Comparison of ENCODE assay signal across 9 cellular contexts in the genomic region with DNA sequence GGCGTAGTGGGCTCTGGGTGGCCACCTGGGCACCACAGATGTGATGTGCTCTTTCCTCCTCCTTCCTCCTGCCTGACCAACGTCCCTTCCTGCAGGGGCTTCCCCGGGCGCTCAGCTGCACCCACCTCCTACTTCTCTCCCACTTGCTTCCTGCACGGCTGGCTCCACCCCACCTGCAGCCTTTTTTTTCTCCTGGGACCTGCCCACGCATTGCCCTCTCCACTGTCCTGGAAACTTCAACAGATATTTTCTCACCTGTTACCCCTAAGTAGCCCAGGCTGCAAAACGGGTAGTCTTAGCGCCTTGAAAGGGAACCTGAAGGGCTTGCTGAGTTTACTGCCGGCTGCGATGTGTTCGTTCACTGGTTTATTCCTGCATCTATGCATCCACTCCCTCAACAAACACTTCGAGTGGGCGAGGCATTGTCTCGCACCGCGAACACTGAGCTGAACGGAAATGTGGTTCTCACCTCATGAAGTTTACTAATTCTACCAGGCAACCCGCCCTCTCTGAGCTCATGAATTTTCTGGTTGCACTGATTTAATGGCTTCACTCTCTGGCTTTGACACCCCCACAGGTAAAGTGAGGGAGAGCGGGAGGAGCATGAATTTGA. TPM values are rescaled to one million over a fixed set of nuclear protein-coding genes. Genes with fewer than 3 reads are reported as not detected.
DNase-seq lines count a peak whose midpoint lies in the region; ATAC-seq, FAIRE-seq and TF ChIP-seq lines count a peak whose summit lies in the region.
"Had no signal": no experiment of that assay in that cellular context is flagged by ENCODE, and none has a peak within 500 bp of the region (broad histone marks: within the 10 kb centered on the region; RNA-seq: fewer than 3 reads in every experiment).

No MANE protein-coding gene starts in this region.

- POLR2A ChIA-PET in CD8-positive, alpha-beta T cell (lab: Charles Lee): interaction anchor here (0.6 to 4.8 kb wide), 16 partner anchors 9 to 819 kb away, joined by 3 to 96 read pairs (median 5); partner anchors contain the start of genes CEP170, SDCCAG8 and ZBTB18
- POLR2A ChIA-PET in GM12878 (lab: Charles Lee): interaction anchor here (1.2 kb wide), 1 partner anchor 23 kb away, joined by 3 read pairs; the partner anchor contains the start of gene ZBTB18

- WGBS in GM12878 (ENCODE audit: insufficient coverage, insufficient replicate concordance, low lambda C conversion rate, missing lambda C conversion rate): 1% methylated on average over 19 of the region's 19 CpGs

- ATAC-seq in CD8-positive, alpha-beta T cell: peak; percentile 90
- ATAC-seq in GM21447 (IDR thresholded peaks at IDR 0.05; ENCODE audit: unreplicated experiment) (peak; percentile 68), RWPE2 (ENCODE audit: low read depth) (peak; percentile 17; the same call in 1 of the 3 replicates), GM12878 (peak; percentile 78)

- peak; percentile 69 for FAIRE-seq in GM12878 (lab: Jason Lieb, UNC)

- in situ Hi-C loops in GM12878 (cut with MboI): no loop called here

- H3K9me3 ChIP-seq in CD8-positive, alpha-beta T cell (ENCODE audit: low read length): no peaks in the 10 kb centered on the region
- no peaks in the 10 kb centered on the region for H3K9me3 ChIP-seq in RWPE2 (ENCODE audit: severe bottlenecking)
- H3K9me3 ChIP-seq in GM12878 (replicated peaks; ENCODE audit: control insufficient read depth, insufficient read depth, low read length): no peaks in the 10 kb centered on the region

- H3K9ac ChIP-seq in GM12878 (ENCODE audit: control insufficient read depth, insufficient read depth, low read length): no peak overlapping the region
- H3K9ac ChIP-seq: parathyroid adenoma had no signal

- no peaks in the 10 kb centered on the region for H3K27me3 Mint-ChIP-seq in CD8-positive, alpha-beta T cell (ENCODE audit: low read depth)

- H3K27me3 ChIP-seq in CD8-positive, alpha-beta T cell (ENCODE audit: insufficient read depth, low read length): no peaks in the 10 kb centered on the region
- H3K27me3 ChIP-seq in RWPE2 (ENCODE audit: insufficient read depth, poor library complexity, severe bottlenecking) (no peaks in the 10 kb centered on the region), GM12878 (replicated peaks in 1 of 2; ENCODE audit: control insufficient read depth in 2 of 2, insufficient read depth in 2 of 2, low read length in 1 of 2) (peaks cover 0 to 2% of the 10 kb centered on the region in 2 experiments; a peak in 2 of 4 replicates)

- peak overlapping the region; percentile 80 for H3K4me3 Mint-ChIP-seq in CD8-positive, alpha-beta T cell

- peak overlapping the region; percentile 59 for H2AFZ ChIP-seq in GM12878 (ENCODE audit: control insufficient read depth, low read depth, low read length)
- H2AFZ ChIP-seq: parathyroid adenoma had no signal

- H3K27ac Mint-ChIP-seq in CD8-positive, alpha-beta T cell: peak overlapping the region; percentile 98

- no peaks in the 10 kb centered on the region for H3K79me2 ChIP-seq in GM12878 (ENCODE audit: control insufficient read depth, insufficient read depth, low read length)
- H3K79me2 ChIP-seq: parathyroid adenoma had no signal

- TF ChIP-seq RAD21 in GM12878 (IDR thresholded peaks at IDR 0.05; ENCODE audit: insufficient read depth, low read depth, low read length): 0 out of 2 replicates have a peak, but pooled peaks have one; percentile 7

- DNase-seq in CD8-positive, alpha-beta T cell: peak; percentile 47 to 90 (median 68)
- DNase-seq in RWPE2 (ENCODE audit: low spot score) (no peak), GM12878 (ENCODE audit: low read depth, low spot score) (no peak), erythroblast (lab: John Stamatoyannopoulos, UW) (no peak), NCI-H2171 (lab: John Stamatoyannopoulos, UW) (no peak), Kasumi-1 (lab: John Stamatoyannopoulos, UW) (no peak)
- peak; percentile 31 to 47 for DNase-seq in stimulated activated CD8-positive, alpha-beta memory T cell treated with anti-CD3 and anti-CD28 coated beads, Interleukin-2, amount 100 ng/mL, for 1 hour (ENCODE audit: low read depth in 2 of 2)

- no peaks in the 10 kb centered on the region for H3K9me3 Mint-ChIP-seq in CD8-positive, alpha-beta T cell

- H3K27ac ChIP-seq in CD8-positive, alpha-beta T cell (ENCODE audit: low read depth, low read length): peak overlapping the region; percentile 66
- H3K27ac ChIP-seq in RWPE2 (ENCODE audit: poor library complexity, severe bottlenecking): no peak overlapping the region
- H3K27ac ChIP-seq in GM12878 (ENCODE audit: control insufficient read depth, insufficient read depth): no peak overlapping the region
- H3K27ac ChIP-seq: parathyroid adenoma had no signal

- SMC1A ChIA-PET in GM12878 (lab: Charles Lee; ENCODE audit: uncharacterized antibody, unreplicated experiment): interaction anchor here (0.8 to 1.4 kb wide), 4 partner anchors 14 to 36 kb away, joined by 3 to 6 read pairs (median 4); no protein-coding TSS in a partner anchor

- RAD21 ChIA-PET in GM12878 (lab: Charles Lee; ENCODE audit: unreplicated experiment): interaction anchor here (1.0 to 1.3 kb wide), 2 partner anchors 13 to 23 kb away, joined by 3 to 10 read pairs; partner anchors contain the start of gene ZBTB18

- TF ChIP-seq EP300 in GM12878 (IDR thresholded peaks at IDR 0.05; ENCODE audit: borderline replicate concordance in 1 of 2, control insufficient read depth in 1 of 2, low read depth in 2 of 2, low read length in 2 of 2): 0 out of 4 replicates have a peak, but pooled peaks of 1 of the 2 experiments have one; percentile 7

- no peak for TF ChIP-seq POLR2A in GM12878 (IDR thresholded peaks at IDR 0.05; ENCODE audit: low read depth, low read length)
- TF ChIP-seq POLR2A in erythroblast (IDR thresholded peaks at IDR 0.05; ENCODE audit: low read length): no peak

- H4K20me1 ChIP-seq in GM12878 (ENCODE audit: control insufficient read depth, insufficient read depth): no peaks in the 10 kb centered on the region

- no TSS peak for BruUV-seq in GM12878 (replicated peaks; lab: Mats Ljungman, UMichigan)

- TF ChIP-seq CTCF in CD8-positive, alpha-beta T cell (IDR thresholded peaks at IDR 0.05): no peak
- TF ChIP-seq CTCF in RWPE2 (IDR thresholded peaks at IDR 0.05; ENCODE audit: poor library complexity, severe bottlenecking) (no peak), GM12878 (IDR thresholded peaks at IDR 0.05 in 2 of 3, conservative IDR thresholded peaks at IDR 0.05 in 1 of 3; ENCODE audit: control insufficient read depth in 2 of 3, extremely low read depth in 1 of 3, insufficient read depth in 1 of 3, low read depth in 3 of 3, low read length in 3 of 3) (no peak)

- no peaks in the 10 kb centered on the region for H3K36me3 Mint-ChIP-seq in CD8-positive, alpha-beta T cell

- H3K4me1 ChIP-seq in CD8-positive, alpha-beta T cell (ENCODE audit: insufficient read depth, low read length): peaks cover 31% of the 10 kb centered on the region
- no peaks in the 10 kb centered on the region for H3K4me1 ChIP-seq in RWPE2 (ENCODE audit: insufficient read depth, poor library complexity, severe bottlenecking)
- peaks cover 14% of the 10 kb centered on the region for H3K4me1 ChIP-seq in GM12878 (ENCODE audit: control insufficient read depth, insufficient read depth, low read length)
- H3K4me1 ChIP-seq: parathyroid adenoma had no signal

- peak overlapping the region; percentile 99 for H3K4me2 ChIP-seq in GM12878 (ENCODE audit: control insufficient read depth, insufficient read depth)

- peaks cover 45% of the 10 kb centered on the region for H3K4me1 Mint-ChIP-seq in CD8-positive, alpha-beta T cell (ENCODE audit: low read depth)

- H3K4me3 ChIP-seq in CD8-positive, alpha-beta T cell (ENCODE audit: low read depth, low read length): peak overlapping the region; percentile 38
- H3K4me3 ChIP-seq in RWPE2 (ENCODE audit: severe bottlenecking) (no peak overlapping the region), GM12878 (peak overlapping the region; percentile 28)

- CTCF ChIA-PET in CD8-positive, alpha-beta T cell (lab: Charles Lee): interaction anchor here (0.8 to 2.0 kb wide), 13 partner anchors 9 to 586 kb away, joined by 3 to 12 read pairs (median 4); partner anchors contain the start of gene ZBTB18
- CTCF ChIA-PET in GM12878 (lab: Yijun Ruan, JAX): interaction anchor here (0.6 to 1.6 kb wide), 7 partner anchors 14 to 367 kb away, joined by 3 to 4 read pairs (median 3); partner anchors contain the start of gene ZBTB18

- intact Hi-C loops in CD8-positive, alpha-beta T cell (cut with DNase I, micrococcal nuclease): loop anchor here (1.0 to 10.0 kb wide), 5 partner anchors 20 to 820 kb away; partner anchors contain the start of genes AKT3 (in 1 of the 2), CEP170 (in 1 of the 2) and SDCCAG8 (in 1 of the 2)
- intact Hi-C loops in GM12878 (cut with micrococcal nuclease; ENCODE audit: unreplicated experiment): no loop called here

- H3K36me3 ChIP-seq in CD8-positive, alpha-beta T cell (ENCODE audit: insufficient read depth, low read length): no peaks in the 10 kb centered on the region
- H3K36me3 ChIP-seq in RWPE2 (ENCODE audit: low read depth): no peaks in the 10 kb centered on the region
- no peaks in the 10 kb centered on the region for H3K36me3 ChIP-seq in GM12878 (ENCODE audit: control insufficient read depth in 2 of 2, insufficient read depth in 2 of 2, low read length in 1 of 2)

TF ChIP-seq in GM12878, 131 proteins besides CTCF, POLR2A, EP300 and RAD21 (continues in another document):
- TF ChIP-seq SRF (IDR thresholded peaks at IDR 0.05; ENCODE audit: low read depth in 2 of 2, low read length in 2 of 2) (no peak), SREBF2 (IDR thresholded peaks at IDR 0.05; ENCODE audit: low read length) (no peak), STAT3 (IDR thresholded peaks at IDR 0.05; ENCODE audit: low read depth, low read length) (no peak)

RNA-seq across cellular contexts. Expression of gene ZBTB18, which starts 23.6 kb away (rescaled TPM):
- 10 to 100 TPM; 68.8 to 69.2 TPM for total RNA-seq in CD8-positive, alpha-beta T cell
- total RNA-seq in GM12878 (2013; cell fraction: nucleolus; rRNA removed): 9.2 and 9.4 TPM in 2 replicates
- total RNA-seq in GM12878 (2014; rRNA removed): 6.8 and 7.8 TPM in 2 replicates
- total RNA-seq in GM12878 (2014; rRNA removed; fragmentation: Illumina TruSeq; extraction: Trizol): 5.7 and 5.8 TPM in 2 replicates
- total RNA-seq in GM12878 (2021): 7.8 and 8.5 TPM in 2 replicates
- polyA plus RNA-seq in GM12878 (2011; ENCODE audit: low read depth): 4.7 TPM
- polyA plus RNA-seq in GM12878 (2011; rRNA removed): 8.6 and 10.4 TPM in 2 replicates
- polyA plus RNA-seq in GM12878 (2011; cell fraction: cytosol; rRNA removed): 5.3 and 6.4 TPM in 2 replicates
- 17.4 and 21.7 TPM in 2 replicates for polyA plus RNA-seq in GM12878 (2011; cell fraction: nucleus; rRNA removed)
- polyA plus RNA-seq in GM12878 (2012): 8.1 and 8.5 TPM in 2 replicates
- polyA plus RNA-seq in GM12878 (2014; fragmentation: Illumina TruSeq; extraction: Trizol): 6.5 and 6.8 TPM in 2 replicates
- 1 to 10 TPM in 1 of 2 experiments, under 1 TPM in 1; 0.98 to 1.3 TPM for polyA plus RNA-seq in GM12878 (2014; fragmentation: Nextera tagmentation; extraction: Ambion mirVana)
- 5.9 and 6.7 TPM in 2 replicates for polyA plus RNA-seq in GM12878 (2014; rRNA removed)
- polyA plus RNA-seq in GM12878 (2016; fragmentation: Nextera tagmentation; extraction: Ambion mirVana): under 1 TPM; 0.27 to 0.37 TPM
- 9.8 and 11.1 TPM in 2 replicates for polyA minus RNA-seq in GM12878 (2011; rRNA and poly(A)+ RNA removed)
- 4.0 and 4.4 TPM in 2 replicates for polyA minus RNA-seq in GM12878 (2011; cell fraction: cytosol; rRNA and poly(A)+ RNA removed)
- polyA minus RNA-seq in GM12878 (2011; cell fraction: nucleus; rRNA and poly(A)+ RNA removed): 4.7 and 8.8 TPM in 2 replicates

Comparison
In these comparisons a context has a peak if more than half of its experiments do, and no peak if none do; other contexts are left out.
1. ATAC-seq: peak in every context shown above with its lines; median percentile 90 in CD8-positive, alpha-beta T cell; 78 in GM12878; 68 in GM21447; 17 in RWPE2.
2. DNase-seq: peak in CD8-positive, alpha-beta T cell (7 of 7) and stimulated activated CD8-positive, alpha-beta memory T cell treated with anti-CD3 and anti-CD28 coated beads, Interleukin-2, amount 100 ng/mL, for 1 hour (2 of 2); none in RWPE2 (single experiment), GM12878 (single experiment), erythroblast (0 of 2), NCI-H2171 (single experiment) and Kasumi-1 (0 of 2).
3. RNA of gene ZBTB18, which starts 23.6 kb away (total RNA-seq): 68.8 to 69.2 TPM in CD8-positive, alpha-beta T cell; 5.7 to 9.4 TPM in GM12878; every median in the first group is over 4 times any median in the second.